ENCODE assay signal across 25 cellular contexts in the genomic region with DNA sequence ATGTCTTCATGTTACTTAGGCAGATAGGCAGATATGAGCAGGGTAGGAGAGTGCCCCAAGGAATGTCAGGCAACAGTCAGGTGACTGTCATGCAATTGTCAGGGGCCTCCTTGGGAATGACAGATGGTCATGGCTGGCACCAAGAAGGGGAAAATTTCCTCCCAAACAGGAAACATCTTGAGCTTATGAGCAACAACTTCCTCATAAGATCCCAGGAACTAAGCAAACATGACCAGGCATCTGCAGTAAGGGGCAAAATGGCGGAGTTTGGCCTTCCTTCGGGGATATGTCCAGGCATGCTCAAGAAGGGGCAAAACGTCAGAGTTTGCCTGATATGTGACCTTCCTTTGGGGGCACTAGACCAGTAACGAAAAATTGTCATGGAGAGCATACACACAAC.
DNase-seq lines count a peak whose midpoint lies in the region; ATAC-seq and TF ChIP-seq lines count a peak whose summit lies in the region.
"Had no signal": no experiment of that assay in that cellular context is flagged by ENCODE, and none has a peak within 500 bp of the region (broad histone marks: within the 10 kb centered on the region; RNA-seq: fewer than 3 reads in every experiment).

No MANE protein-coding gene starts in this region.

- H3K4me1 ChIP-seq in mammary epithelial cell (ENCODE audit: insufficient read depth, low read length) (peaks cover 20% of the 10 kb centered on the region), mucosa of descending colon (ENCODE audit: low read depth) (peaks cover 7% of the 10 kb centered on the region), gastroesophageal sphincter (peaks cover 2 to 25% (median 5%) of the 10 kb centered on the region in 3 donors)

- peak overlapping the region; percentile 22 for H2AFZ ChIP-seq in mammary epithelial cell (ENCODE audit: low read depth, low read length)
- H2AFZ ChIP-seq: parathyroid adenoma had no signal

- no peaks in the 10 kb centered on the region for H3K9me3 ChIP-seq in mammary epithelial cell (replicated peaks; ENCODE audit: insufficient read depth, low read length)
- no peaks in the 10 kb centered on the region for H3K9me3 ChIP-seq in mucosa of descending colon
- no peaks in the 10 kb centered on the region for H3K9me3 ChIP-seq in gastroesophageal sphincter
- H3K9me3 ChIP-seq: right lobe of liver, stomach, tibial artery had no signal

- TF ChIP-seq CTCF in mammary epithelial cell (conservative IDR thresholded peaks at IDR 0.05 in 1 of 2, IDR thresholded peaks at IDR 0.05 in 1 of 2; ENCODE audit: extremely low read depth in 1 of 2, insufficient read depth in 1 of 2, low read depth in 1 of 2, low read length in 2 of 2) (no peak), mucosa of descending colon (IDR thresholded peaks at IDR 0.05) (no peak), gastroesophageal sphincter (IDR thresholded peaks at IDR 0.05) (no peak)

- no peak overlapping the region for H3K9ac ChIP-seq in mammary epithelial cell (ENCODE audit: insufficient read depth, low read length)
- H3K9ac ChIP-seq: parathyroid adenoma had no signal

- no peaks in the 10 kb centered on the region for H3K36me3 ChIP-seq in mammary epithelial cell (ENCODE audit: insufficient read depth, low read length)
- no peaks in the 10 kb centered on the region for H3K36me3 ChIP-seq in mucosa of descending colon (ENCODE audit: low read depth)
- H3K36me3 ChIP-seq in gastroesophageal sphincter: no peaks in the 10 kb centered on the region
- H3K36me3 ChIP-seq: right lobe of liver, stomach, tibial artery had no signal

- CTCF ChIA-PET in mammary epithelial cell (lab: Charles Lee; ENCODE audit: low non-redundant PET): no interaction called here

- no peak for TF ChIP-seq POLR2A in gastroesophageal sphincter (IDR thresholded peaks at IDR 0.05)

- dilution Hi-C loops in mammary epithelial cell (cut with HindIII; ENCODE audit: low sequenced_read_pairs): no loop called here

- in situ Hi-C loops in mammary epithelial cell (cut with MboI; ENCODE audit: low sequenced_read_pairs in 2 of 2) (no loop called here), G401 (cut with HindIII; ENCODE audit: low sequenced_read_pairs) (no loop called here)

- no peaks in the 10 kb centered on the region for H3K79me2 ChIP-seq in mammary epithelial cell (ENCODE audit: insufficient read depth, low read length)
- H3K79me2 ChIP-seq: parathyroid adenoma had no signal

- H3K4me3 ChIP-seq in mammary epithelial cell (replicated peaks in 1 of 3; ENCODE audit: insufficient read depth in 1 of 3, low read depth in 2 of 3, low read length in 3 of 3): no peak overlapping the region
- H3K4me3 ChIP-seq in mucosa of descending colon: no peak overlapping the region
- H3K4me3 ChIP-seq in gastroesophageal sphincter: no peak overlapping the region
- H3K4me3 ChIP-seq: right lobe of liver, stomach, tibial artery had no signal

- H3K27me3 ChIP-seq in mammary epithelial cell (ENCODE audit: insufficient read depth, low read length): no peaks in the 10 kb centered on the region
- H3K27me3 ChIP-seq in gastroesophageal sphincter: no peaks in the 10 kb centered on the region
- H3K27me3 ChIP-seq: right lobe of liver, stomach, tibial artery had no signal

- no peak overlapping the region for H3K4me2 ChIP-seq in mammary epithelial cell (ENCODE audit: insufficient read depth, low read depth, low read length)

- H3K27ac ChIP-seq in mammary epithelial cell (ENCODE audit: insufficient read depth, low read depth, low read length): no peak overlapping the region
- no peak overlapping the region for H3K27ac ChIP-seq in gastroesophageal sphincter
- H3K27ac ChIP-seq: parathyroid adenoma, right lobe of liver, stomach, tibial artery had no signal

- no TSS peak for BruUV-seq in mammary epithelial cell (replicated peaks; lab: Mats Ljungman, UMichigan)

- 81% methylated on average over 4 of the region's 4 CpGs for WGBS in mammary epithelial cell (ENCODE audit: low coverage, missing lambda C conversion rate)
- WGBS in gastroesophageal sphincter (ENCODE audit: low coverage in 1 of 2), 2 donors: 87% methylated on average over 3 of the region's 4 CpGs; no CpG with 5 or more reads in 1 of the 2 donors

- intact Hi-C loops in mammary epithelial cell (cut with micrococcal nuclease) (no loop called here), mucosa of descending colon (cut with DNase I, micrococcal nuclease) (no loop called here)

- TF ChIP-seq EP300 in gastroesophageal sphincter (IDR thresholded peaks at IDR 0.05): no peak

- no peaks in the 10 kb centered on the region for H3K36me3 Mint-ChIP-seq in activated naive CD4-positive, alpha-beta T cell treated with anti-CD3 and anti-CD28 coated beads, Interleukin-2, amount 50 U/mL, for 72 hours
- H3K36me3 Mint-ChIP-seq: activated naive CD4-positive, alpha-beta T cell treated with anti-CD3 and anti-CD28 coated beads, Interleukin-2, amount 50 U/mL, for 24 hours had no signal

- no peaks in the 10 kb centered on the region for H4K20me1 ChIP-seq in mammary epithelial cell (ENCODE audit: insufficient read depth, low read length)

- ATAC-seq in activated naive CD4-positive, alpha-beta T cell treated with anti-CD3 and anti-CD28 coated beads, Interleukin-2, amount 50 U/mL, for 72 hours: no peak
- peak; percentile 36 for ATAC-seq in mucosa of descending colon
- ATAC-seq in gastroesophageal sphincter: no peak
- ATAC-seq: activated CD4-positive, alpha-beta T cell treated with anti-CD3 and anti-CD28 coated beads for 36 hours; activated T-cell treated with anti-CD3 and anti-CD28 coated beads, Interleukin-2, amount 50 U/mL, for 72 hours; right lobe of liver had no signal

- peak overlapping the region; percentile 6 to 8 for H3K27ac Mint-ChIP-seq in activated naive CD4-positive, alpha-beta T cell treated with anti-CD3 and anti-CD28 coated beads, Interleukin-2, amount 50 U/mL, for 72 hours
- H3K27ac Mint-ChIP-seq: activated CD4-positive, alpha-beta T cell treated with anti-CD3 and anti-CD28 coated beads for 36 hours; activated naive CD4-positive, alpha-beta T cell treated with anti-CD3 and anti-CD28 coated beads, Interleukin-2, amount 50 U/mL, for 24 hours; activated T-cell treated with anti-CD3 and anti-CD28 coated beads, Interleukin-2, amount 50 U/mL, for 72 hours had no signal

- peaks cover 2 to 13% of the 10 kb centered on the region in 2 donors for H3K9me3 Mint-ChIP-seq in activated naive CD4-positive, alpha-beta T cell treated with anti-CD3 and anti-CD28 coated beads, Interleukin-2, amount 50 U/mL, for 72 hours
- H3K9me3 Mint-ChIP-seq: activated naive CD4-positive, alpha-beta T cell treated with anti-CD3 and anti-CD28 coated beads, Interleukin-2, amount 50 U/mL, for 24 hours had no signal

- no peak for DNase-seq in activated naive CD4-positive, alpha-beta T cell treated with anti-CD3 and anti-CD28 coated beads, Interleukin-2, amount 50 U/mL, for 72 hours (ENCODE audit: low spot score in 2 of 2)
- no peak for DNase-seq in activated naive CD4-positive, alpha-beta T cell treated with anti-CD3 and anti-CD28 coated beads, Interleukin-2, amount 50 U/mL, for 16 hours
- no peak for DNase-seq in mammary epithelial cell
- DNase-seq in mucosa of descending colon: no peak
- DNase-seq in G401 (ENCODE audit: low spot score): no peak
- no peak for DNase-seq in NCI-H1105 treated with DMSO at 0.1 percent for 48 hours (lab: John Stamatoyannopoulos, UW)
- no peak for DNase-seq in NCI-H69 (lab: John Stamatoyannopoulos, UW)
- DNase-seq: activated CD4-positive, alpha-beta T cell treated with anti-CD3 and anti-CD28 coated beads for 36 hours; activated T-cell treated with anti-CD3 and anti-CD28 coated beads, Interleukin-2, amount 50 U/mL, for 72 hours; anterior cingulate cortex; central memory CD4-positive, alpha-beta T cell; COR-L47; DMS79 treated with DMSO at 0.1 percent for 48 hours; H7; kidney glomerular epithelial cell; NCI-H1048; NCI-H187 treated with DMSO at 0.1 percent for 48 hours; NCI-H524 treated with DMSO at 0.1 percent for 48 hours; right lobe of liver; stomach; T-helper 1 cell; tibial artery had no signal
